Comparison of ENCODE assay signal across 11 cellular contexts in genomic region chr2:20600756-20601325, GRCh38. TPM values are rescaled to one million over a fixed set of nuclear protein-coding genes. Genes with fewer than 3 reads are reported as not detected.
A peak's percentile ranks its signal among the peaks of the same experiment; 100 is the strongest.
DNase-seq lines count a peak whose midpoint lies in the region; ATAC-seq and TF ChIP-seq lines count a peak whose summit lies in the region.
"Had no signal": no experiment of that assay in that cellular context is flagged by ENCODE, and none has a peak within 500 bp of the region (broad histone marks: within the 10 kb centered on the region; RNA-seq: fewer than 3 reads in every experiment).

No MANE protein-coding gene starts in this region.

- no peaks in the 10 kb centered on the region for H3K36me3 Mint-ChIP-seq in glutamatergic neuron (ENCODE audit: unreplicated experiment)

- H3K27ac Mint-ChIP-seq in glutamatergic neuron (ENCODE audit: unreplicated experiment): no peak overlapping the region

- no peaks in the 10 kb centered on the region for H3K27me3 Mint-ChIP-seq in glutamatergic neuron (ENCODE audit: unreplicated experiment)

- no peak for ATAC-seq in HG03342 (IDR thresholded peaks at IDR 0.05; ENCODE audit: unreplicated experiment)
- ATAC-seq in GM21515 (IDR thresholded peaks at IDR 0.05; ENCODE audit: unreplicated experiment): no peak
- ATAC-seq in GM19455 (IDR thresholded peaks at IDR 0.05; ENCODE audit: unreplicated experiment): no peak

- H3K9me3 Mint-ChIP-seq in glutamatergic neuron (ENCODE audit: unreplicated experiment): no peaks in the 10 kb centered on the region

- H3K4me3 Mint-ChIP-seq in glutamatergic neuron (ENCODE audit: unreplicated experiment): no peak overlapping the region

- H3K27ac ChIP-seq in angular gyrus (ENCODE audit: low read depth, low read length) (peak overlapping the region; percentile 86), temporal lobe (ENCODE audit: low read depth, low read length) (peak overlapping the region; percentile 92)

- TF ChIP-seq CTCF in glutamatergic neuron (IDR thresholded peaks at IDR 0.05; ENCODE audit: partially characterized antibody, unreplicated experiment): peak; percentile 26

- DNase-seq in NCI-H510A treated with DMSO at 0.1 percent for 48 hours (lab: John Stamatoyannopoulos, UW) (peak; percentile 19), NCI-H510A (lab: John Stamatoyannopoulos, UW) (no peak), glutamatergic neuron (no peak)
- DNase-seq: ACHN, NCI-H187 treated with DMSO at 0.1 percent for 48 hours, T-helper 9 cell had no signal

- H3K4me1 Mint-ChIP-seq in glutamatergic neuron (ENCODE audit: low read depth, unreplicated experiment): peaks cover 29% of the 10 kb centered on the region

RNA-seq across cellular contexts. Expression of gene HS1BP3, which starts 50.1 kb away (rescaled TPM):
- 23.8 TPM for total RNA-seq in glutamatergic neuron (ENCODE audit: unreplicated experiment)
- 6.9 TPM for total RNA-seq in temporal lobe
